Comparison of ENCODE assay signal across 29 cellular contexts in the genomic region with DNA sequence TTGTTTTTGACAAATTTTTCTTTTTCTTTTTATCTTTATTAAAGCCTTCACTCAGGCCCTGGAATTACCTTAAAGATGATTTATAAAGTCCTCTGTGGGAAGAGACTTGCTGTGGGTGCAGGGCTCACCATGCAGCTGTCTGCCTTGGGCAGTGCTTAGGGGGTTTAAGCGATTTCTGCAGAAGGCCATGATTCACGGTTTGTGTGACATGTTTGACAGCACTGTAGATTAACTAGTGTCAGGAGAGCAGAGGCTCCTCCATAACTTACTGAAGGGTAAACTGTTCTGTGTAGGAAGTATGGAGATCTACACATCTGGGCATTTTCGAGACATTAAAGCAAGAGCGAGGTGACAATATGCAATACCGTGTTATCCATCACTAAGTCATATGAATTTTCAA.
DNase-seq lines count a peak whose midpoint lies in the region; ATAC-seq and TF ChIP-seq lines count a peak whose summit lies in the region.
"Had no signal": no experiment of that assay in that cellular context is flagged by ENCODE, and none has a peak within 500 bp of the region (broad histone marks: within the 10 kb centered on the region; RNA-seq: fewer than 3 reads in every experiment).

No MANE protein-coding gene starts in this region.

- peak overlapping the region; percentile 6; the same call in 1 of the 3 replicates for H2BK15ac ChIP-seq in IMR-90 (ENCODE audit: low read depth, low read length)

- TF ChIP-seq POLR2A in IMR-90 (IDR thresholded peaks at IDR 0.05; ENCODE audit: low read depth, low read length), result no peak
- TF ChIP-seq POLR2A in Peyer's patch (IDR thresholded peaks at IDR 0.05), result no peak

- H3K79me1 ChIP-seq in IMR-90 (ENCODE audit: low read depth in 1 of 2, low read length in 2 of 2), result no peaks in the 10 kb centered on the region

- no peaks in the 10 kb centered on the region for H3K27me3 Mint-ChIP-seq in osteocyte (ENCODE audit: unreplicated experiment)
- H3K27me3 Mint-ChIP-seq: stimulated activated naive CD8-positive, alpha-beta T cell treated with anti-CD3 and anti-CD28 coated beads, Interleukin-15, amount 100 ng/mL, for 72 hours; T-cell had no signal

- H4K8ac ChIP-seq in IMR-90 (ENCODE audit: low read depth in 2 of 2, low read length in 2 of 2), result no peak overlapping the region; a peak in 1 of 4 replicates

- peak overlapping the region; percentile 63 for H2BK20ac ChIP-seq in IMR-90 (ENCODE audit: low read depth, low read length)

- BruUV-seq in IMR-90 (replicated peaks; lab: Mats Ljungman, UMichigan), result no TSS peak

- peaks cover 61% of the 10 kb centered on the region for H3K4me1 Mint-ChIP-seq in osteocyte (ENCODE audit: unreplicated experiment)
- H3K4me1 Mint-ChIP-seq: CD14-positive monocyte; stimulated activated naive CD8-positive, alpha-beta T cell treated with anti-CD3 and anti-CD28 coated beads, Interleukin-15, amount 100 ng/mL, for 72 hours had no signal

- H3K4me3 Mint-ChIP-seq in osteocyte (ENCODE audit: unreplicated experiment), result no peak overlapping the region
- H3K4me3 Mint-ChIP-seq: activated CD8-positive, alpha-beta T cell treated with anti-CD3 and anti-CD28 coated beads, Interleukin-2, amount 10 ng/mL, durations not matched to agents 7 days and 5 days; CD14-positive monocyte; endodermal cell; stimulated activated naive CD8-positive, alpha-beta T cell treated with anti-CD3 and anti-CD28 coated beads, Interleukin-15, amount 100 ng/mL, for 72 hours; T-cell had no signal

- peak overlapping the region; percentile 14 for H3K4ac ChIP-seq in IMR-90 (ENCODE audit: low read depth, low read length)

- peak overlapping the region; percentile 9; the same call in 1 of the 2 replicates for H2AK5ac ChIP-seq in IMR-90 (ENCODE audit: low read depth, low read length)

- H3K9me1 ChIP-seq in IMR-90 (ENCODE audit: insufficient read depth, low read length), result no peaks in the 10 kb centered on the region

- no peaks in the 10 kb centered on the region for H4K20me1 ChIP-seq in IMR-90 (ENCODE audit: insufficient read depth, low read length)

- H3K27ac Mint-ChIP-seq in osteocyte (ENCODE audit: unreplicated experiment), result peak overlapping the region; percentile 85
- H3K27ac Mint-ChIP-seq: activated CD8-positive, alpha-beta T cell treated with anti-CD3 and anti-CD28 coated beads, Interleukin-2, amount 10 ng/mL, durations not matched to agents 7 days and 5 days; CD14-positive monocyte; endodermal cell; T-cell had no signal

- in situ Hi-C loops in IMR-90 (cut with MboI; ENCODE audit: low sequenced_read_pairs), result no loop called here

- 0 out of 2 replicates have a peak overlapping the region, but pooled peaks have one; percentile 2 for H3K23ac ChIP-seq in IMR-90 (ENCODE audit: low read depth, low read length)

- no peak overlapping the region for H2BK5ac ChIP-seq in IMR-90 (ENCODE audit: low read depth, low read length, poor library complexity, severe bottlenecking)

- peaks cover 3% of the 10 kb centered on the region for H3K36me3 Mint-ChIP-seq in osteocyte (ENCODE audit: unreplicated experiment)

- H4K5ac ChIP-seq in IMR-90 (ENCODE audit: low read depth, low read length), result peak overlapping the region; percentile 49; the same call in 1 of the 2 replicates

- no peak overlapping the region for H3K27ac ChIP-seq in IMR-90 (ENCODE audit: insufficient read depth, low read length)
- H3K27ac ChIP-seq in SK-N-MC, result peak overlapping the region; percentile 50; the same call in 1 of the 2 replicates
- H3K27ac ChIP-seq in right atrium auricular region, result peak overlapping the region; percentile 43 to 84
- H3K27ac ChIP-seq in Peyer's patch, result no peak overlapping the region
- H3K27ac ChIP-seq: breast epithelium, esophagus muscularis mucosa, thyroid gland had no signal

- H2AFZ ChIP-seq in IMR-90 (replicated peaks; ENCODE audit: low read length, poor library complexity), result no peak overlapping the region

- H4K91ac ChIP-seq in IMR-90 (ENCODE audit: insufficient read depth, low read depth, low read length), result peak overlapping the region; percentile 19

- intact Hi-C loops in IMR-90 (cut with micrococcal nuclease), result no loop called here

- TF ChIP-seq CTCF in IMR-90 (conservative IDR thresholded peaks at IDR 0.05; ENCODE audit: low read depth, low read length) (no peak), right atrium auricular region (IDR thresholded peaks at IDR 0.05) (no peak), osteocyte (IDR thresholded peaks at IDR 0.05) (no peak), Peyer's patch (IDR thresholded peaks at IDR 0.05) (no peak)

- no peak overlapping the region for H3K4me3 ChIP-seq in IMR-90 (ENCODE audit: insufficient read depth, low read depth, low read length)
- no peak overlapping the region for H3K4me3 ChIP-seq in SK-N-MC
- no peak overlapping the region for H3K4me3 ChIP-seq in right atrium auricular region
- H3K4me3 ChIP-seq in Peyer's patch, result no peak overlapping the region
- H3K4me3 ChIP-seq: breast epithelium, esophagus muscularis mucosa, gastroesophageal sphincter, lung, thyroid gland had no signal

- POLR2A ChIA-PET in IMR-90 (lab: Charles Lee; ENCODE audit: unreplicated experiment), result interaction anchor here (0.7 kb wide), 1 partner anchor 188 kb away, joined by 3 read pairs; no protein-coding TSS in a partner anchor

- peak; percentile 22 for ATAC-seq in IMR-90 (ENCODE audit: low read depth)
- ATAC-seq in GM21447 (IDR thresholded peaks at IDR 0.05; ENCODE audit: unreplicated experiment), result no peak
- ATAC-seq: activated CD8-positive, alpha-beta T cell treated with anti-CD3 and anti-CD28 coated beads, Interleukin-2, amount 10 ng/mL, durations not matched to agents 7 days and 5 days; gastroesophageal sphincter; sciatic nerve; stimulated activated naive CD8-positive, alpha-beta T cell treated with anti-CD3 and anti-CD28 coated beads, Interleukin-15, amount 100 ng/mL, for 72 hours; T-cell had no signal

- TF ChIP-seq RAD21 in IMR-90 (IDR thresholded peaks at IDR 0.05; ENCODE audit: low read length), result no peak

- H3K9ac ChIP-seq in IMR-90 (ENCODE audit: low read depth, low read length) (no peak overlapping the region), SK-N-MC (ENCODE audit: insufficient read length) (no peak overlapping the region)

- H3K36me3 ChIP-seq in IMR-90 (ENCODE audit: control insufficient read depth, insufficient read depth, low read length) (no peaks in the 10 kb centered on the region), SK-N-MC (ENCODE audit: insufficient read depth, low read length) (no peaks in the 10 kb centered on the region), right atrium auricular region (no peaks in the 10 kb centered on the region), Peyer's patch (no peaks in the 10 kb centered on the region)
- H3K36me3 ChIP-seq: breast epithelium, esophagus muscularis mucosa, gastroesophageal sphincter, thyroid gland had no signal

- dilution Hi-C loops in IMR-90 (cut with HindIII; ENCODE audit: low sequenced_read_pairs, unreplicated experiment), result no loop called here

- peaks cover 13% of the 10 kb centered on the region for H3K4me1 ChIP-seq in IMR-90 (ENCODE audit: control insufficient read depth, insufficient read depth, low read length)
- H3K4me1 ChIP-seq in right atrium auricular region, result peaks cover 0 to 41% of the 10 kb centered on the region in 2 donors
- H3K4me1 ChIP-seq in Peyer's patch, result no peaks in the 10 kb centered on the region
- H3K4me1 ChIP-seq: breast epithelium, gastroesophageal sphincter, thyroid gland had no signal

- DNase-seq in IMR-90 (peak; percentile 22), SK-N-MC (ENCODE audit: low read depth, low spot score) (no peak), right atrium auricular region (ENCODE audit: low spot score) (no peak), osteocyte (ENCODE audit: extremely low spot score, unreplicated experiment) (no peak), Peyer's patch (no peak), HuH-7.5 (ENCODE audit: low spot score) (no peak)
- DNase-seq in activated CD8-positive, alpha-beta memory T cell treated with anti-CD3 and anti-CD28 coated beads, Interleukin-2, amount 50 U/mL, for 4 hours, result no peak
- DNase-seq: activated CD4-positive, alpha-beta T cell treated with anti-CD3 and anti-CD28 coated beads for 1 hour; activated CD8-positive, alpha-beta T cell treated with anti-CD3 and anti-CD28 coated beads, Interleukin-2, amount 10 ng/mL, durations not matched to agents 7 days and 5 days; activated gamma-delta T cell; activated T-cell treated with anti-CD3 and anti-CD28 coated beads, Interleukin-2, amount 50 U/mL, for 1 hour; Calu3; cortex of kidney; endodermal cell; islet precursor cell; NCI-H1105; NCI-H2029; NCI-H69; SHP77 treated with DMSO at 0.1 percent for 48 hours; stimulated activated naive CD8-positive, alpha-beta T cell treated with anti-CD3 and anti-CD28 coated beads, Interleukin-15, amount 100 ng/mL, for 72 hours; T-cell; thyroid gland had no signal

- H3K4me2 ChIP-seq in IMR-90 (ENCODE audit: low read depth, low read length), result peak overlapping the region; percentile 10; the same call in 1 of the 2 replicates

- no peak overlapping the region for H2AK9ac ChIP-seq in IMR-90 (replicated peaks; ENCODE audit: low read depth, low read length, poor library complexity)

- H3K9me3 Mint-ChIP-seq in osteocyte (ENCODE audit: unreplicated experiment), result no peaks in the 10 kb centered on the region
- H3K9me3 Mint-ChIP-seq: CD14-positive monocyte; endodermal cell; stimulated activated naive CD8-positive, alpha-beta T cell treated with anti-CD3 and anti-CD28 coated beads, Interleukin-15, amount 100 ng/mL, for 72 hours; T-cell had no signal

- H3K18ac ChIP-seq in IMR-90 (ENCODE audit: low read depth, low read length), result peak overlapping the region; percentile 54; the same call in 1 of the 2 replicates

- H3K27me3 ChIP-seq in IMR-90 (ENCODE audit: control insufficient read depth, insufficient read depth, low read length), result no peaks in the 10 kb centered on the region
- H3K27me3 ChIP-seq in right atrium auricular region, result no peaks in the 10 kb centered on the region
- H3K27me3 ChIP-seq in Peyer's patch, result no peaks in the 10 kb centered on the region
- H3K27me3 ChIP-seq: breast epithelium, esophagus muscularis mucosa, gastroesophageal sphincter, thyroid gland had no signal

- H3K9me3 ChIP-seq in IMR-90 (ENCODE audit: control insufficient read depth, insufficient read depth, low read length), result no peaks in the 10 kb centered on the region
- H3K9me3 ChIP-seq in SK-N-MC (ENCODE audit: low read depth, low read length), result no peaks in the 10 kb centered on the region
- no peaks in the 10 kb centered on the region for H3K9me3 ChIP-seq in right atrium auricular region
- no peaks in the 10 kb centered on the region for H3K9me3 ChIP-seq in Peyer's patch
- H3K9me3 ChIP-seq: breast epithelium, esophagus muscularis mucosa, gastroesophageal sphincter, thyroid gland had no signal

- no peak overlapping the region for H3K56ac ChIP-seq in IMR-90 (ENCODE audit: extremely low read depth, insufficient read depth, low read length)

- H3K14ac ChIP-seq in IMR-90 (replicated peaks; ENCODE audit: low read depth, low read length), result peak overlapping the region; percentile 6; the same call in 1 of the 2 replicates

- WGBS in IMR-90 (ENCODE audit: extremely low coverage in 2 of 2, insufficient read length in 1 of 2), 2 experiments, result no CpG with 5 or more reads among the region's 5 CpGs

- CTCF ChIA-PET in IMR-90 (lab: Yijun Ruan, JAX), result no interaction called here

- peak overlapping the region; percentile 48 for H2BK120ac ChIP-seq in IMR-90 (ENCODE audit: low read depth, low read length)

TF ChIP-seq in IMR-90, 13 proteins besides CTCF, POLR2A, EP300 and RAD21 (continues in another document):
- no peak for TF ChIP-seq CEBPB (IDR thresholded peaks at IDR 0.05; ENCODE audit: low read depth, low read length)
- TF ChIP-seq RCOR1 (IDR thresholded peaks at IDR 0.05; ENCODE audit: insufficient replicate concordance, low read length), result no peak

Comparison
In these comparisons a context has a peak if more than half of its experiments do, and no peak if none do; other contexts are left out.
1. H3K27ac ChIP-seq: peak in SK-N-MC (single experiment) and right atrium auricular region (2 of 2); none in IMR-90 (single experiment) and Peyer's patch (0 of 4).